Comparison of ENCODE assay signal across 8 cellular contexts in genomic region chr15:59689626-59690236, GRCh38. TPM values are rescaled to one million over a fixed set of nuclear protein-coding genes. Genes with fewer than 3 reads are reported as not detected.
DNase-seq lines count a peak whose midpoint lies in the region; ATAC-seq and TF ChIP-seq lines count a peak whose summit lies in the region.

No MANE protein-coding gene starts in this region.

- H3K27ac Mint-ChIP-seq in IgD-negative memory B cell, result peak overlapping the region; percentile 94 to 99 (median 97)

- H3K27ac ChIP-seq in Panc1 (ENCODE audit: low read length), result peak overlapping the region; percentile 10
- H3K27ac ChIP-seq in substantia nigra (ENCODE audit: low read depth, low read length, poor library complexity, severe bottlenecking), result peak overlapping the region; percentile 94

- peak overlapping the region; percentile 96 to 98 (median 97) for H3K4me3 Mint-ChIP-seq in IgD-negative memory B cell

- intact Hi-C loops in Panc1 (cut with micrococcal nuclease; ENCODE audit: unreplicated experiment), result loop anchor here (5.0 kb wide), 1 partner anchor 638 kb away; no protein-coding TSS in a partner anchor

- H3K9me3 Mint-ChIP-seq in IgD-negative memory B cell, result no peaks in the 10 kb centered on the region

- in situ Hi-C loops in Panc1 (cut with HindIII; ENCODE audit: low pct_unique_long_range_greater_than_20kb, low sequenced_read_pairs), result no loop called here

- H3K9me3 ChIP-seq in Panc1 (ENCODE audit: control insufficient read depth, insufficient read depth, low read depth, low read length) (no peaks in the 10 kb centered on the region), neuron (ENCODE audit: low read length) (no peaks in the 10 kb centered on the region)

- no peaks in the 10 kb centered on the region for H3K27me3 ChIP-seq in Panc1 (ENCODE audit: control insufficient read depth, insufficient read depth, low read length)
- H3K27me3 ChIP-seq in neuron (ENCODE audit: insufficient read depth, low read length), result no peaks in the 10 kb centered on the region

- TF ChIP-seq CTCF in Panc1 (IDR thresholded peaks at IDR 0.05), result no peak

- H3K4me1 ChIP-seq in Panc1 (ENCODE audit: control insufficient read depth, insufficient read depth, low read length) (peaks cover 18% of the 10 kb centered on the region), neuron (ENCODE audit: insufficient read depth, low read length) (peaks cover 12% of the 10 kb centered on the region)

- POLR2A ChIA-PET in Panc1 (lab: Charles Lee), result no interaction called here

- peaks cover 26 to 35% (median 32%) of the 10 kb centered on the region in 3 donors for H3K4me1 Mint-ChIP-seq in IgD-negative memory B cell

- peak; percentile 77 for DNase-seq in Ammon's horn (ENCODE audit: low spot score)
- no peak for DNase-seq in Panc1 (ENCODE audit: low read depth, low spot score)
- DNase-seq in activated T-helper 1 cell treated with anti-CD3 and anti-CD28 coated beads, Interleukin-2, amount 50 U/mL, for 16 hours (ENCODE audit: low read depth in 1 of 2, low spot score in 1 of 2), result peak; percentile 30 to 47
- DNase-seq in fibroblast of the conjunctiva (ENCODE audit: low read depth), result peak; percentile 50
- peak in 43 of 49 donors; percentile 2 to 66 (median 34) for DNase-seq in substantia nigra (lab: John Stamatoyannopoulos, UW)

- TSS peak; percentile 70 for BruUV-seq in Panc1 (replicated peaks; lab: Mats Ljungman, UMichigan)

- CTCF ChIA-PET in Panc1 (lab: Charles Lee), result interaction anchor here (0.6 kb wide), 2 partner anchors 49 to 754 kb away, joined by 3 to 10 read pairs; no protein-coding TSS in a partner anchor

- no peaks in the 10 kb centered on the region; the same call in 1 of the 2 replicates for H3K36me3 ChIP-seq in Panc1 (ENCODE audit: control insufficient read depth, insufficient read depth, low read length)
- peaks cover 7% of the 10 kb centered on the region for H3K36me3 ChIP-seq in neuron (ENCODE audit: insufficient read depth, low read length)

- peaks cover 6% of the 10 kb centered on the region for H3K36me3 Mint-ChIP-seq in IgD-negative memory B cell

- H3K27me3 Mint-ChIP-seq in IgD-negative memory B cell, result no peaks in the 10 kb centered on the region

- ATAC-seq in Panc1, result peak; percentile 78
- no peak for ATAC-seq in GM21381 (IDR thresholded peaks at IDR 0.05; ENCODE audit: unreplicated experiment)

- peak overlapping the region; percentile 50 for H2AFZ ChIP-seq in neuron (ENCODE audit: low read depth, low read length)

- H3K4me3 ChIP-seq in Panc1 (ENCODE audit: low read depth in 2 of 2, low read length in 2 of 2) (peak overlapping the region; percentile 80 to 90), neuron (ENCODE audit: low read length) (peak overlapping the region; percentile 100)

RNA-seq across cellular contexts. Expression of gene BNIP2, which starts 0.6 kb away (rescaled TPM):
- polyA plus RNA-seq in IgD-negative memory B cell, result 98.8 TPM
- 70.7 TPM for total RNA-seq in Panc1 (2021; ENCODE audit: unreplicated experiment)
- 44.5 TPM for polyA plus RNA-seq in Panc1 (2012; ENCODE audit: insufficient read length)

RNA-seq across cellular contexts. Expression of gene GTF2A2, which starts 32.4 kb away (rescaled TPM):
- 127 TPM for polyA plus RNA-seq in IgD-negative memory B cell
- 234 TPM for total RNA-seq in Panc1 (2021; ENCODE audit: unreplicated experiment)
- 73.2 TPM for polyA plus RNA-seq in Panc1 (2012; ENCODE audit: insufficient read length)
